40 cellular contexts compared by ENCODE assay signal in genomic region chr12:51443573-51443972, GRCh38. TPM values are rescaled to one million over a fixed set of nuclear protein-coding genes. Genes with fewer than 3 reads are reported as not detected.
"Had no signal": no experiment of that assay in that cellular context is flagged by ENCODE, and none has a peak within 500 bp of the region (broad histone marks: within the 10 kb centered on the region; RNA-seq: fewer than 3 reads in every experiment).

No MANE protein-coding gene starts in this region.

- H3K27ac ChIP-seq: adrenal gland, ascending aorta, cardiac muscle cell, WERI-Rb-1 had no signal

- ATAC-seq: activated CD4-positive, alpha-beta T cell treated with anti-CD3 and anti-CD28 coated beads for 36 hours; activated CD4-positive, CD25-positive, alpha-beta regulatory T cell treated with anti-CD3 and anti-CD28 coated beads, Interleukin-2, amount 50 U/mL, for 24 hours; activated CD8-positive, alpha-beta memory T cell treated with anti-CD3 and anti-CD28 coated beads, Interleukin-2, amount 10 ng/mL, durations not matched to agents 7 days and 5 days; activated CD8-positive, alpha-beta T cell treated with anti-CD3 and anti-CD28 coated beads, Interleukin-2, amount 10 ng/mL, durations not matched to agents 7 days and 5 days; activated naive CD4-positive, alpha-beta T cell treated with anti-CD3 and anti-CD28 coated beads, Interleukin-2, amount 50 U/mL, for 72 hours; activated T-helper 17 cell treated with anti-CD3 and anti-CD28 coated beads, Interleukin-2, amount 50 U/mL, for 72 hours; WTC11 had no signal

- H3K27me3 Mint-ChIP-seq: activated CD4-positive, alpha-beta T cell treated with anti-CD3 and anti-CD28 coated beads for 36 hours; activated CD4-positive, alpha-beta T cell treated with anti-CD3 and anti-CD28 coated beads, Interleukin-2, amount 10 ng/mL, durations not matched to agents 7 days and 5 days; activated CD8-positive, alpha-beta memory T cell treated with anti-CD3 and anti-CD28 coated beads, Interleukin-2, amount 10 ng/mL, durations not matched to agents 7 days and 5 days; activated T-cell treated with anti-CD3 and anti-CD28 coated beads, Interleukin-2, amount 50 U/mL, for 24 hours; central memory CD8-positive, alpha-beta T cell had no signal

- DNase-seq: activated CD4-positive, alpha-beta memory T cell treated with anti-CD3 and anti-CD28 coated beads, Interleukin-2, amount 10 ng/mL, durations not matched to agents 7 days and 5 days; activated CD4-positive, alpha-beta T cell treated with anti-CD3 and anti-CD28 coated beads for 1 hour; activated CD4-positive, alpha-beta T cell treated with anti-CD3 and anti-CD28 coated beads for 36 hours; activated CD4-positive, alpha-beta T cell treated with anti-CD3 and anti-CD28 coated beads for 48 hours; activated CD4-positive, alpha-beta T cell treated with anti-CD3 and anti-CD28 coated beads, Interleukin-2, amount 10 ng/mL, durations not matched to agents 7 days and 5 days; activated CD4-positive, alpha-beta T cell treated with anti-CD3 and anti-CD28 coated beads, Interleukin-2, amount 50 U/mL, for 48 hours; activated CD4-positive, CD25-positive, alpha-beta regulatory T cell; activated CD8-positive, alpha-beta memory T cell treated with anti-CD3 and anti-CD28 coated beads for 24 hours; activated CD8-positive, alpha-beta memory T cell treated with anti-CD3 and anti-CD28 coated beads, Interleukin-2, amount 10 ng/mL, durations not matched to agents 7 days and 5 days; activated CD8-positive, alpha-beta memory T cell treated with anti-CD3 and anti-CD28 coated beads, Interleukin-2, amount 50 U/mL, for 48 hours; activated CD8-positive, alpha-beta T cell treated with anti-CD3 and anti-CD28 coated beads, Interleukin-2, amount 10 ng/mL, durations not matched to agents 7 days and 5 days; activated effector memory CD4-positive, alpha-beta T cell treated with anti-CD3 and anti-CD28 coated beads, Interleukin-2, amount 50 U/mL, for 16 hours; activated gamma-delta T cell treated with Interleukin-2 at 50 U/mL for 16 hours; activated naive CD4-positive, alpha-beta T cell; activated naive CD4-positive, alpha-beta T cell treated with anti-CD3 and anti-CD28 coated beads for 36 hours; activated naive CD4-positive, alpha-beta T cell treated with anti-CD3 and anti-CD28 coated beads, Interleukin-2, amount 50 U/mL, for 16 hours; activated naive CD8-positive, alpha-beta T cell treated with anti-CD3 and anti-CD28 coated beads for 36 hours; activated T-cell treated with anti-CD3 and anti-CD28 coated beads, Interleukin-2, amount 50 U/mL, for 24 hours; activated T-cell treated with anti-CD3 and anti-CD28 coated beads, Interleukin-2, amount 50 U/mL, for 48 hours; adrenal gland; amniotic stem cell; anterior cingulate cortex; caudate nucleus; cerebellar nuclear complex; SW 1271; T-helper 1 cell; T-helper 2 cell; T-helper 9 cell; WERI-Rb-1 had no signal

- H3K27me3 ChIP-seq: adrenal gland, ascending aorta, cardiac muscle cell had no signal

- H3K36me3 ChIP-seq: adrenal gland, ascending aorta, cardiac muscle cell had no signal

- H3K4me1 ChIP-seq: adrenal gland, ascending aorta had no signal

- H3K4me3 Mint-ChIP-seq: activated CD4-positive, alpha-beta memory T cell treated with anti-CD3 and anti-CD28 coated beads, Interleukin-2, amount 10 ng/mL, durations not matched to agents 7 days and 5 days; activated CD4-positive, alpha-beta T cell treated with anti-CD3 and anti-CD28 coated beads for 36 hours; activated CD4-positive, alpha-beta T cell treated with anti-CD3 and anti-CD28 coated beads, Interleukin-2, amount 10 ng/mL, durations not matched to agents 7 days and 5 days; activated CD8-positive, alpha-beta memory T cell treated with anti-CD3 and anti-CD28 coated beads, Interleukin-2, amount 10 ng/mL, durations not matched to agents 7 days and 5 days; activated CD8-positive, alpha-beta T cell treated with anti-CD3 and anti-CD28 coated beads, Interleukin-2, amount 10 ng/mL, durations not matched to agents 7 days and 5 days; activated naive CD4-positive, alpha-beta T cell treated with anti-CD3 and anti-CD28 coated beads for 36 hours; activated naive CD8-positive, alpha-beta T cell treated with anti-CD3 and anti-CD28 coated beads for 36 hours; activated T-cell treated with anti-CD3 and anti-CD28 coated beads, Interleukin-2, amount 50 U/mL, for 24 hours; activated T-helper 1 cell treated with anti-CD3 and anti-CD28 coated beads, Interleukin-12 subunit alpha, Interleukin-12 subunit beta, Interleukin-2, Interleukin-4 antibody, amounts not matched to agents 30 ng/mL and 10 ng/mL and 1 ng/mL, durations not matched to agents 14 hours and 24 hours and 36 hours; activated T-helper 17 cell treated with anti-CD3 and anti-CD28 coated beads, Interleukin-2, amount 50 U/mL, for 72 hours; brain; central memory CD8-positive, alpha-beta T cell; T-helper 1 cell treated with Interleukin-12 subunit alpha and Interleukin-12 subunit beta and Interleukin-4 antibody, amounts not matched to agents 30 μg/mL and 1 μg/mL, for 36 hours; T-helper 2 cell treated with Interferon-gamma antibody and Interleukin-4, amounts not matched to agents 5 μg/mL and 100 μg/mL, for 36 hours; WTC11 had no signal

- H3K36me3 Mint-ChIP-seq: activated CD8-positive, alpha-beta memory T cell treated with anti-CD3 and anti-CD28 coated beads, Interleukin-2, amount 10 ng/mL, durations not matched to agents 7 days and 5 days; activated naive CD4-positive, alpha-beta T cell treated with anti-CD3 and anti-CD28 coated beads, Interleukin-2, amount 50 U/mL, for 72 hours; activated naive CD8-positive, alpha-beta T cell treated with anti-CD3 and anti-CD28 coated beads for 36 hours; WTC11 had no signal

- H3K9me3 Mint-ChIP-seq: activated CD4-positive, alpha-beta memory T cell treated with anti-CD3 and anti-CD28 coated beads, Interleukin-2, amount 10 ng/mL, durations not matched to agents 7 days and 5 days; activated CD4-positive, alpha-beta T cell treated with anti-CD3 and anti-CD28 coated beads, Interleukin-2, amount 10 ng/mL, durations not matched to agents 7 days and 5 days; activated naive CD4-positive, alpha-beta T cell treated with anti-CD3 and anti-CD28 coated beads for 36 hours; activated naive CD4-positive, alpha-beta T cell treated with anti-CD3 and anti-CD28 coated beads, Interleukin-2, amount 50 U/mL, for 72 hours; activated naive CD8-positive, alpha-beta T cell treated with anti-CD3 and anti-CD28 coated beads for 36 hours; activated T-cell treated with anti-CD3 and anti-CD28 coated beads, Interleukin-2, amount 50 U/mL, for 24 hours; activated T-helper 1 cell treated with anti-CD3 and anti-CD28 coated beads, Interleukin-12 subunit alpha, Interleukin-12 subunit beta, Interleukin-2, Interleukin-4 antibody, amounts not matched to agents 30 ng/mL and 10 ng/mL and 1 ng/mL, durations not matched to agents 14 hours and 24 hours and 36 hours; activated T-helper 17 cell treated with anti-CD3 and anti-CD28 coated beads, Interleukin-2, amount 50 U/mL, for 72 hours; brain; central memory CD8-positive, alpha-beta T cell; T-helper 1 cell treated with Interleukin-12 subunit alpha and Interleukin-12 subunit beta and Interleukin-4 antibody, amounts not matched to agents 30 μg/mL and 1 μg/mL, for 36 hours; T-helper 2 cell treated with Interferon-gamma antibody and Interleukin-4, amounts not matched to agents 5 μg/mL and 100 μg/mL, for 36 hours; WTC11 had no signal

- H3K4me3 ChIP-seq: adrenal gland, ascending aorta, cardiac muscle cell had no signal

- H3K9me3 ChIP-seq: adrenal gland, ascending aorta had no signal

- H3K27ac Mint-ChIP-seq: activated CD4-positive, alpha-beta memory T cell treated with anti-CD3 and anti-CD28 coated beads, Interleukin-2, amount 10 ng/mL, durations not matched to agents 7 days and 5 days; activated CD4-positive, alpha-beta T cell treated with anti-CD3 and anti-CD28 coated beads for 36 hours; activated CD4-positive, alpha-beta T cell treated with anti-CD3 and anti-CD28 coated beads, Interleukin-2, amount 10 ng/mL, durations not matched to agents 7 days and 5 days; activated CD8-positive, alpha-beta memory T cell treated with anti-CD3 and anti-CD28 coated beads, Interleukin-2, amount 10 ng/mL, durations not matched to agents 7 days and 5 days; activated CD8-positive, alpha-beta T cell treated with anti-CD3 and anti-CD28 coated beads, Interleukin-2, amount 10 ng/mL, durations not matched to agents 7 days and 5 days; activated naive CD4-positive, alpha-beta T cell treated with anti-CD3 and anti-CD28 coated beads for 36 hours; activated naive CD4-positive, alpha-beta T cell treated with anti-CD3 and anti-CD28 coated beads, Interleukin-2, amount 50 U/mL, for 72 hours; activated naive CD8-positive, alpha-beta T cell treated with anti-CD3 and anti-CD28 coated beads for 36 hours; activated T-cell treated with anti-CD3 and anti-CD28 coated beads, Interleukin-2, amount 50 U/mL, for 24 hours; activated T-helper 1 cell treated with anti-CD3 and anti-CD28 coated beads, Interleukin-12 subunit alpha, Interleukin-12 subunit beta, Interleukin-2, Interleukin-4 antibody, amounts not matched to agents 30 ng/mL and 10 ng/mL and 1 ng/mL, durations not matched to agents 14 hours and 24 hours and 36 hours; activated T-helper 17 cell treated with anti-CD3 and anti-CD28 coated beads, Interleukin-2, amount 50 U/mL, for 72 hours; brain; T-helper 1 cell treated with Interleukin-12 subunit alpha and Interleukin-12 subunit beta and Interleukin-4 antibody, amounts not matched to agents 30 μg/mL and 1 μg/mL, for 36 hours; T-helper 2 cell treated with Interferon-gamma antibody and Interleukin-4, amounts not matched to agents 5 μg/mL and 100 μg/mL, for 36 hours; WTC11 had no signal

RNA-seq across cellular contexts. Expression of gene SLC4A8, which starts 18.9 kb away (rescaled TPM):
- total RNA-seq: ascending aorta had no signal
